ENCODE assay signal across 1 cellular context in the genomic region with DNA sequence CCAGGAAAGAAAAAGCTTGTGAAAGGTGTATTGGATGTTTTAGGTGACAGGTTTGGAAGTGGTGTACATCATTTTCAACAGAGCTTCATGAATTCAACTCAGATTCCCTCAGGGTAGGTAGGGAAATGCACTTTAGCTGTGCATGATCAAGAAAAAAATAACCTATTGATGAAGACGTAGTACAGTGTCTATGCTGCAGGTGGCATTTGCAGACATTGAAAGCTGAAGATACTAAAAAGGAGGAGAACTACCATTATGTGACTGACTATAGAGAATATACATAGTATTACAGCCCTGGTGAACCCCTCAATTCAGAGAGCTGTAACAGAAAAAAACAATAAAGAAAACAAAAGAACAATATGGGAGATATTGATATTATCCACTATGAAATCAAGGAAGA.
TF ChIP-seq lines count a peak whose summit lies in the region.

No MANE protein-coding gene starts in this region.

TF ChIP-seq in GM23338, 12 proteins besides CTCF, POLR2A, EP300 and RAD21 (continued from another document):
- TF ChIP-seq ZNF462 (CRISPR knock-in tag; IDR thresholded peaks at IDR 0.05): no peak
- TF ChIP-seq, protein P1, sequence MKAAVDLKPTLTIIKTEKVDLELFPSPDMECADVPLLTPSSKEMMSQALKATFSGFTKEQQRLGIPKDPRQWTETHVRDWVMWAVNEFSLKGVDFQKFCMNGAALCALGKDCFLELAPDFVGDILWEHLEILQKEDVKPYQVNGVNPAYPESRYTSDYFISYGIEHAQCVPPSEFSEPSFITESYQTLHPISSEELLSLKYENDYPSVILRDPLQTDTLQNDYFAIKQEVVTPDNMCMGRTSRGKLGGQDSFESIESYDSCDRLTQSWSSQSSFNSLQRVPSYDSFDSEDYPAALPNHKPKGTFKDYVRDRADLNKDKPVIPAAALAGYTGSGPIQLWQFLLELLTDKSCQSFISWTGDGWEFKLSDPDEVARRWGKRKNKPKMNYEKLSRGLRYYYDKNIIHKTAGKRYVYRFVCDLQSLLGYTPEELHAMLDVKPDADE (IDR thresholded peaks at IDR 0.05): no peak
- no peak for TF ChIP-seq ZNF114 (CRISPR knock-in tag; IDR thresholded peaks at IDR 0.05)
- TF ChIP-seq STAT1 (IDR thresholded peaks at IDR 0.05; ENCODE audit: unreplicated experiment): no peak
- TF ChIP-seq, protein P2, sequence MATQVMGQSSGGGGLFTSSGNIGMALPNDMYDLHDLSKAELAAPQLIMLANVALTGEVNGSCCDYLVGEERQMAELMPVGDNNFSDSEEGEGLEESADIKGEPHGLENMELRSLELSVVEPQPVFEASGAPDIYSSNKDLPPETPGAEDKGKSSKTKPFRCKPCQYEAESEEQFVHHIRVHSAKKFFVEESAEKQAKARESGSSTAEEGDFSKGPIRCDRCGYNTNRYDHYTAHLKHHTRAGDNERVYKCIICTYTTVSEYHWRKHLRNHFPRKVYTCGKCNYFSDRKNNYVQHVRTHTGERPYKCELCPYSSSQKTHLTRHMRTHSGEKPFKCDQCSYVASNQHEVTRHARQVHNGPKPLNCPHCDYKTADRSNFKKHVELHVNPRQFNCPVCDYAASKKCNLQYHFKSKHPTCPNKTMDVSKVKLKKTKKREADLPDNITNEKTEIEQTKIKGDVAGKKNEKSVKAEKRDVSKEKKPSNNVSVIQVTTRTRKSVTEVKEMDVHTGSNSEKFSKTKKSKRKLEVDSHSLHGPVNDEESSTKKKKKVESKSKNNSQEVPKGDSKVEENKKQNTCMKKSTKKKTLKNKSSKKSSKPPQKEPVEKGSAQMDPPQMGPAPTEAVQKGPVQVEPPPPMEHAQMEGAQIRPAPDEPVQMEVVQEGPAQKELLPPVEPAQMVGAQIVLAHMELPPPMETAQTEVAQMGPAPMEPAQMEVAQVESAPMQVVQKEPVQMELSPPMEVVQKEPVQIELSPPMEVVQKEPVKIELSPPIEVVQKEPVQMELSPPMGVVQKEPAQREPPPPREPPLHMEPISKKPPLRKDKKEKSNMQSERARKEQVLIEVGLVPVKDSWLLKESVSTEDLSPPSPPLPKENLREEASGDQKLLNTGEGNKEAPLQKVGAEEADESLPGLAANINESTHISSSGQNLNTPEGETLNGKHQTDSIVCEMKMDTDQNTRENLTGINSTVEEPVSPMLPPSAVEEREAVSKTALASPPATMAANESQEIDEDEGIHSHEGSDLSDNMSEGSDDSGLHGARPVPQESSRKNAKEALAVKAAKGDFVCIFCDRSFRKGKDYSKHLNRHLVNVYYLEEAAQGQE (IDR thresholded peaks at IDR 0.05; ENCODE audit: unreplicated experiment): no peak
